ENCODE assay signal across 24 cellular contexts in genomic region chr4:84338367-84338766, GRCh38.
DNase-seq lines count a peak whose midpoint lies in the region; ATAC-seq, FAIRE-seq and TF ChIP-seq lines count a peak whose summit lies in the region.
"Had no signal": no experiment of that assay in that cellular context is flagged by ENCODE, and none has a peak within 500 bp of the region (broad histone marks: within the 10 kb centered on the region; RNA-seq: fewer than 3 reads in every experiment).

No MANE protein-coding gene starts in this region.

- H2AK5ac ChIP-seq in H1 (ENCODE audit: low read depth, low read length) (peak overlapping the region; percentile 88; the same call in 1 of the 2 replicates), neuronal stem cell (ENCODE audit: low read depth, low read length) (no peak overlapping the region)

- H3K79me2 ChIP-seq in GM23338 (replicated peaks; ENCODE audit: insufficient read depth): no peaks in the 10 kb centered on the region
- no peaks in the 10 kb centered on the region for H3K79me2 ChIP-seq in H1 (ENCODE audit: control insufficient read depth in 1 of 2, insufficient read depth in 2 of 2, low read length in 2 of 2)

- H3K9me3 Mint-ChIP-seq in GM23338: peaks cover 60% of the 10 kb centered on the region
- H3K9me3 Mint-ChIP-seq in stimulated activated naive CD8-positive, alpha-beta T cell treated with anti-CD3 and anti-CD28 coated beads, Interleukin-15, amount 100 ng/mL, for 72 hours: peaks cover 8 to 24% of the 10 kb centered on the region in 2 donors

- no peak overlapping the region for H4K5ac ChIP-seq in H1 (ENCODE audit: insufficient read length, low read depth, low read length)

- no peaks in the 10 kb centered on the region for H3K9me2 ChIP-seq in GM23338 (ENCODE audit: insufficient read depth)

- TF ChIP-seq RAD21 in H1 (IDR thresholded peaks at IDR 0.05 in 1 of 2, conservative IDR thresholded peaks at IDR 0.05 in 1 of 2; ENCODE audit: low read depth in 2 of 2, low read length in 2 of 2): no peak

- H3F3A ChIP-seq in GM23338 (replicated peaks; ENCODE audit: low read depth): no peaks in the 10 kb centered on the region

- no peak overlapping the region for H4K8ac ChIP-seq in H1 (ENCODE audit: extremely low read depth, insufficient read depth, low read length)
- H4K8ac ChIP-seq in neuronal stem cell (ENCODE audit: low read depth, low read length): no peak overlapping the region

- no peak overlapping the region for H3K27ac Mint-ChIP-seq in GM23338
- no peak overlapping the region for H3K27ac Mint-ChIP-seq in stimulated activated naive CD8-positive, alpha-beta T cell treated with anti-CD3 and anti-CD28 coated beads, Interleukin-15, amount 100 ng/mL, for 72 hours
- H3K27ac Mint-ChIP-seq: CD14-positive monocyte; CD4-positive, alpha-beta T cell; CD8-positive, alpha-beta memory T cell; HFFc6 had no signal

- H2BK12ac ChIP-seq in H1 (ENCODE audit: low read depth, low read length) (peak overlapping the region; percentile 85), neuronal stem cell (ENCODE audit: low read length) (peak overlapping the region; percentile 43)

- peaks cover 4% of the 10 kb centered on the region; the same call in 1 of the 2 replicates for H3K36me3 ChIP-seq in GM23338 (ENCODE audit: insufficient read depth)
- H3K36me3 ChIP-seq in H1 (ENCODE audit: control insufficient read depth in 2 of 4, insufficient read depth in 4 of 4, low read length in 3 of 4): peaks cover 0 to 3% (median 0%) of the 10 kb centered on the region in 4 experiments; a peak in 1 of 8 replicates
- no peaks in the 10 kb centered on the region for H3K36me3 ChIP-seq in neuronal stem cell (replicated peaks in 1 of 2; ENCODE audit: control insufficient read depth in 2 of 2, insufficient read depth in 2 of 2, low read length in 2 of 2)
- H3K36me3 ChIP-seq: BE2C; BLaER1 treated with 17β-estradiol and CSF1 and Interleukin-3, amounts not matched to agents 10 nM and 100 nM; HAP-1 had no signal

- peaks cover 48% of the 10 kb centered on the region for H3K36me3 Mint-ChIP-seq in GM23338 (ENCODE audit: low read depth)
- H3K36me3 Mint-ChIP-seq: CD14-positive monocyte; CD8-positive, alpha-beta memory T cell had no signal

- WGBS in H1 (ENCODE audit: extremely low coverage in 1 of 2, insufficient coverage in 1 of 2, insufficient read length in 1 of 2, insufficient replicate concordance in 2 of 2, low coverage in 1 of 2, low lambda C conversion rate in 2 of 2, missing lambda C conversion rate in 1 of 2), 2 experiments: 83% methylated on average over 5 of the region's 5 CpGs; no CpG with 5 or more reads in 1 of the 2 experiments
- WGBS in neuronal stem cell (ENCODE audit: extremely low coverage in 2 of 2, insufficient read length in 2 of 2, insufficient replicate concordance in 1 of 2), 2 donors: no CpG with 5 or more reads among the region's 5 CpGs

- H3K4me2 ChIP-seq in GM23338: 0 out of 2 replicates have a peak overlapping the region, but pooled peaks have one; percentile 7
- no peak overlapping the region for H3K4me2 ChIP-seq in H1 (ENCODE audit: insufficient read depth in 1 of 2, low read depth in 2 of 2, low read length in 2 of 2)
- no peak overlapping the region for H3K4me2 ChIP-seq in neuronal stem cell (ENCODE audit: insufficient read depth, low read length, poor library complexity, severe bottlenecking)
- H3K4me2 ChIP-seq: A549; BLaER1 treated with 17β-estradiol and CSF1 and Interleukin-3, amounts not matched to agents 10 nM and 100 nM had no signal

- H3K14ac ChIP-seq in H1 (ENCODE audit: insufficient read length) (no peak overlapping the region), neuronal stem cell (ENCODE audit: low read length) (peak overlapping the region; percentile 92)

- H4K20me1 ChIP-seq in GM23338 (replicated peaks; ENCODE audit: insufficient read depth) (no peaks in the 10 kb centered on the region), H1 (replicated peaks in 1 of 2; ENCODE audit: control insufficient read depth in 1 of 2, insufficient read depth in 2 of 2, low read length in 2 of 2) (no peaks in the 10 kb centered on the region)
- H4K20me1 ChIP-seq: BLaER1 treated with 17β-estradiol and CSF1 and Interleukin-3, amounts not matched to agents 10 nM and 100 nM had no signal

- H3K9me3 ChIP-seq in H1 (ENCODE audit: insufficient read depth in 2 of 2, low read depth in 1 of 2, low read length in 1 of 2): peaks cover 6 to 19% of the 10 kb centered on the region in 2 experiments; a peak in 3 of 4 replicates
- H3K9me3 ChIP-seq in neuronal stem cell (replicated peaks in 1 of 2; ENCODE audit: control insufficient read depth in 2 of 2, insufficient read depth in 1 of 2, low read depth in 1 of 2, low read length in 2 of 2): peaks cover 2 to 8% of the 10 kb centered on the region in 2 donors
- H3K9me3 ChIP-seq: A549 had no signal

- TF ChIP-seq EP300 in H1 (IDR thresholded peaks at IDR 0.05; ENCODE audit: borderline replicate concordance in 1 of 2, low read depth in 2 of 2, low read length in 2 of 2): no peak

- H3K4ac ChIP-seq in H1 (replicated peaks; ENCODE audit: insufficient read length, low read depth, low read length) (peak overlapping the region; percentile 19), neuronal stem cell (ENCODE audit: low read length) (no peak overlapping the region)

- CTCF ChIA-PET in H1 (lab: Charles Lee; ENCODE audit: partially characterized antibody): interaction anchor here (0.6 to 1.6 kb wide), 3 partner anchors 145 to 346 kb away, joined by 3 to 5 read pairs (median 3); no protein-coding TSS in a partner anchor

- peak overlapping the region; percentile 37; the same call in 1 of the 2 replicates for H2BK5ac ChIP-seq in H1 (ENCODE audit: low read depth, low read length)
- no peak overlapping the region for H2BK5ac ChIP-seq in neuronal stem cell (ENCODE audit: low read length)

- H3K9ac ChIP-seq in H1 (replicated peaks in 1 of 4; ENCODE audit: extremely low read depth in 1 of 4, low read depth in 3 of 4, low read length in 3 of 4): no peak overlapping the region
- peak overlapping the region; percentile 50 for H3K9ac ChIP-seq in neuronal stem cell (ENCODE audit: low read depth, low read length, poor library complexity)
- H3K9ac ChIP-seq: BLaER1 treated with 17β-estradiol and CSF1 and Interleukin-3, amounts not matched to agents 10 nM and 100 nM had no signal

- H2BK20ac ChIP-seq in H1 (ENCODE audit: low read length): peak overlapping the region; percentile 66; the same call in 1 of the 2 replicates

- peaks cover 14% of the 10 kb centered on the region for H3K27me3 Mint-ChIP-seq in GM23338 (ENCODE audit: insufficient read depth, low read depth, poor library complexity)
- no peaks in the 10 kb centered on the region for H3K27me3 Mint-ChIP-seq in stimulated activated naive CD8-positive, alpha-beta T cell treated with anti-CD3 and anti-CD28 coated beads, Interleukin-15, amount 100 ng/mL, for 72 hours
- H3K27me3 Mint-ChIP-seq: CD8-positive, alpha-beta memory T cell had no signal

- H3K56ac ChIP-seq in H1 (replicated peaks; ENCODE audit: insufficient read length, low read depth, low read length): no peak overlapping the region

- H3K4me1 Mint-ChIP-seq in GM23338: peaks cover 28% of the 10 kb centered on the region
- no peaks in the 10 kb centered on the region for H3K4me1 Mint-ChIP-seq in stimulated activated naive CD8-positive, alpha-beta T cell treated with anti-CD3 and anti-CD28 coated beads, Interleukin-15, amount 100 ng/mL, for 72 hours
- H3K4me1 Mint-ChIP-seq: CD14-positive monocyte; CD8-positive, alpha-beta memory T cell had no signal

- H3K4me1 ChIP-seq in GM23338 (ENCODE audit: insufficient read depth): peaks cover 16% of the 10 kb centered on the region
- peaks cover 0 to 7% (median 0%) of the 10 kb centered on the region in 4 experiments; a peak in 3 of 7 replicates for H3K4me1 ChIP-seq in H1 (replicated peaks in 1 of 4; ENCODE audit: control insufficient read depth in 3 of 4, insufficient read depth in 4 of 4, low read length in 3 of 4)
- no peaks in the 10 kb centered on the region for H3K4me1 ChIP-seq in neuronal stem cell (ENCODE audit: control insufficient read depth in 2 of 2, insufficient read depth in 1 of 2, low read depth in 1 of 2, low read length in 2 of 2)
- H3K4me1 ChIP-seq: A549, BE2C had no signal

- no peaks in the 10 kb centered on the region for H3K23me2 ChIP-seq in H1 (ENCODE audit: low read depth, low read length)

- no peak for DNase-seq in GM23338 (ENCODE audit: low spot score)
- no peak for DNase-seq in H1 (ENCODE audit: low read depth in 1 of 2, low spot score in 2 of 2)
- DNase-seq in neuronal stem cell (ENCODE audit: low spot score): no peak
- no peak for DNase-seq in stimulated activated naive CD8-positive, alpha-beta T cell treated with anti-CD3 and anti-CD28 coated beads, Interleukin-15, amount 100 ng/mL, for 72 hours
- DNase-seq in 8988T: no peak
- DNase-seq: ACHN; AML-193; BE2C; CD4-positive, alpha-beta T cell; CD8-positive, alpha-beta memory T cell; DMS 273 treated with DMSO at 0.1 percent for 48 hours; DMS79; EL; GDM1; HFFc6 had no signal

- no peak for TF ChIP-seq CTCF in GM23338 (conservative IDR thresholded peaks at IDR 0.05; ENCODE audit: low read depth in 2 of 2)
- TF ChIP-seq CTCF in H1 (IDR thresholded peaks at IDR 0.05; ENCODE audit: control extremely low read depth in 1 of 3, insufficient read depth in 1 of 3, low read depth in 1 of 3, low read length in 3 of 3): no peak

- H3K27ac ChIP-seq in GM23338 (ENCODE audit: low read depth) (no peak overlapping the region), H1 (ENCODE audit: low read depth, low read length) (no peak overlapping the region), neuronal stem cell (replicated peaks; ENCODE audit: low read length) (no peak overlapping the region)
- H3K27ac ChIP-seq: 22Rv1; A549; BLaER1 treated with 17β-estradiol and CSF1 and Interleukin-3, amounts not matched to agents 10 nM and 100 nM had no signal

- H2AFZ ChIP-seq in GM23338 (no peak overlapping the region), H1 (ENCODE audit: low read length) (no peak overlapping the region), neuronal stem cell (ENCODE audit: low read length) (no peak overlapping the region)

- H2BK120ac ChIP-seq in H1 (replicated peaks; ENCODE audit: low read depth, low read length): peak overlapping the region; percentile 21
- H2BK120ac ChIP-seq in neuronal stem cell (ENCODE audit: low read depth, low read length): no peak overlapping the region

- H3K4me3 Mint-ChIP-seq in GM23338: no peak overlapping the region
- H3K4me3 Mint-ChIP-seq in stimulated activated naive CD8-positive, alpha-beta T cell treated with anti-CD3 and anti-CD28 coated beads, Interleukin-15, amount 100 ng/mL, for 72 hours: no peak overlapping the region
- H3K4me3 Mint-ChIP-seq: CD14-positive monocyte; CD4-positive, alpha-beta T cell; CD8-positive, alpha-beta memory T cell; HFFc6 had no signal

- no peak for TF ChIP-seq POLR2A in H1 (IDR thresholded peaks at IDR 0.05; ENCODE audit: control extremely low read depth in 1 of 2, low read depth in 2 of 2, low read length in 2 of 2)

- H3K27me3 ChIP-seq in GM23338 (ENCODE audit: insufficient read depth): peaks cover 14% of the 10 kb centered on the region; the same call in 1 of the 2 replicates
- H3K27me3 ChIP-seq in H1 (replicated peaks in 1 of 4; ENCODE audit: control insufficient read depth in 3 of 4, extremely low read depth in 1 of 4, insufficient read depth in 3 of 4, low read length in 3 of 4): no peaks in the 10 kb centered on the region
- H3K27me3 ChIP-seq in neuronal stem cell (ENCODE audit: control insufficient read depth in 3 of 3, insufficient read depth in 3 of 3, low read depth in 1 of 3, low read length in 3 of 3): peaks cover 0 to 3% (median 0%) of the 10 kb centered on the region in 3 experiments
- H3K27me3 ChIP-seq: BE2C; BLaER1 treated with 17β-estradiol and CSF1 and Interleukin-3, amounts not matched to agents 10 nM and 100 nM had no signal

- H3K23ac ChIP-seq in H1 (ENCODE audit: insufficient read length): no peak overlapping the region
- H3K23ac ChIP-seq in neuronal stem cell (ENCODE audit: low read depth, low read length, poor library complexity): peak overlapping the region; percentile 18

- POLR2A ChIA-PET in H1 (lab: Charles Lee; ENCODE audit: partially characterized antibody): interaction anchor here (1.4 kb wide), 1 partner anchor 14 kb away, joined by 3 read pairs; no protein-coding TSS in a partner anchor

- H2BK15ac ChIP-seq in H1 (ENCODE audit: low read length) (peak overlapping the region; percentile 54; the same call in 1 of the 2 replicates), neuronal stem cell (ENCODE audit: low read length) (no peak overlapping the region)

- H3K18ac ChIP-seq in H1 (ENCODE audit: extremely low read depth, low read length) (peak overlapping the region; percentile 4), neuronal stem cell (ENCODE audit: low read length) (peak overlapping the region; percentile 59)

- no peak overlapping the region for H3K4me3 ChIP-seq in GM23338
- H3K4me3 ChIP-seq in H1 (ENCODE audit: extremely low read depth in 1 of 4, insufficient read depth in 2 of 4, low read depth in 3 of 4, low read length in 4 of 4): no peak overlapping the region
- H3K4me3 ChIP-seq in neuronal stem cell (ENCODE audit: low read length in 2 of 2): peak overlapping the region in 1 of 2 donors; percentile 27
- H3K4me3 ChIP-seq: A549; BLaER1 treated with 17β-estradiol and CSF1 and Interleukin-3, amounts not matched to agents 10 nM and 100 nM; GM12878; HAP-1 had no signal

- H4K91ac ChIP-seq in H1 (replicated peaks; ENCODE audit: insufficient read length, low read length) (peak overlapping the region; percentile 83), neuronal stem cell (ENCODE audit: low read depth, low read length, poor library complexity) (no peak overlapping the region)

- FAIRE-seq in H1 (lab: Jason Lieb, UNC): no peak
- FAIRE-seq: A549, D721Med, GM12878, GM18507 had no signal

- H3K79me1 ChIP-seq in H1 (ENCODE audit: low read depth, low read length) (no peaks in the 10 kb centered on the region), neuronal stem cell (ENCODE audit: low read depth, low read length) (no peaks in the 10 kb centered on the region)

- ATAC-seq in GM23338: no peak
- ATAC-seq in stimulated activated naive CD8-positive, alpha-beta T cell treated with anti-CD3 and anti-CD28 coated beads, Interleukin-15, amount 100 ng/mL, for 72 hours: no peak
- ATAC-seq in HG02973 (IDR thresholded peaks at IDR 0.05; ENCODE audit: unreplicated experiment): no peak
- ATAC-seq: A549, GM12878 had no signal
